Comparison of ENCODE assay signal across 9 cellular contexts in genomic region chr7:151727579-151728285, GRCh38.
DNase-seq lines count a peak whose midpoint lies in the region; ATAC-seq and TF ChIP-seq lines count a peak whose summit lies in the region.
"Had no signal": no experiment of that assay in that cellular context is flagged by ENCODE, and none has a peak within 500 bp of the region (broad histone marks: within the 10 kb centered on the region; RNA-seq: fewer than 3 reads in every experiment).

No MANE protein-coding gene starts in this region.

- H3K18ac ChIP-seq in IMR-90 (ENCODE audit: low read depth, low read length), result peak overlapping the region; percentile 43

- BruUV-seq in IMR-90 (replicated peaks; lab: Mats Ljungman, UMichigan), result no TSS peak

- H3K4me3 ChIP-seq in IMR-90 (ENCODE audit: insufficient read depth, low read depth, low read length), result no peak overlapping the region
- no peak overlapping the region for H3K4me3 ChIP-seq in psoas muscle
- H3K4me3 ChIP-seq in aorta (ENCODE audit: low read length in 2 of 2), result no peak overlapping the region

- peak overlapping the region; percentile 97 for H2BK120ac ChIP-seq in IMR-90 (ENCODE audit: low read depth, low read length)

- POLR2A ChIA-PET in IMR-90 (lab: Charles Lee; ENCODE audit: unreplicated experiment), result interaction anchor here (1.0 kb wide), 1 partner anchor 9 kb away, joined by 3 read pairs; no protein-coding TSS in a partner anchor

- no peak for TF ChIP-seq POLR2A in IMR-90 (IDR thresholded peaks at IDR 0.05; ENCODE audit: low read depth, low read length)

- TF ChIP-seq CTCF in IMR-90 (conservative IDR thresholded peaks at IDR 0.05; ENCODE audit: low read depth, low read length) (0 out of 2 replicates have a peak, but pooled peaks have one; percentile 11), psoas muscle (IDR thresholded peaks at IDR 0.05) (no peak)

- H3K27me3 ChIP-seq in IMR-90 (ENCODE audit: control insufficient read depth, insufficient read depth, low read length), result no peaks in the 10 kb centered on the region
- no peaks in the 10 kb centered on the region for H3K27me3 ChIP-seq in psoas muscle (ENCODE audit: insufficient read depth in 3 of 3, low read length in 2 of 3)
- no peaks in the 10 kb centered on the region for H3K27me3 ChIP-seq in aorta (ENCODE audit: control insufficient read depth in 1 of 2, insufficient read depth in 2 of 2, low read length in 1 of 2)

- H2BK20ac ChIP-seq in IMR-90 (ENCODE audit: low read depth, low read length), result peak overlapping the region; percentile 88

- H3K9ac ChIP-seq in IMR-90 (ENCODE audit: low read depth, low read length), result peak overlapping the region; percentile 9

- H3K9me3 ChIP-seq in IMR-90 (ENCODE audit: control insufficient read depth, insufficient read depth, low read length), result no peaks in the 10 kb centered on the region
- H3K9me3 ChIP-seq in psoas muscle, result no peaks in the 10 kb centered on the region
- H3K9me3 ChIP-seq in aorta (ENCODE audit: control insufficient read depth, low read length), result no peaks in the 10 kb centered on the region

- H3K4ac ChIP-seq in IMR-90 (ENCODE audit: low read depth, low read length), result peak overlapping the region; percentile 89

- H3K9me1 ChIP-seq in IMR-90 (ENCODE audit: insufficient read depth, low read length), result peaks cover 14% of the 10 kb centered on the region

- peak; percentile 33 for DNase-seq in NK-92 treated with Interleukin-12 subunit alpha and Interleukin-12 subunit beta, amount 100 ng/mL, for 24 hours (lab: John Stamatoyannopoulos, UW)
- DNase-seq in NK-92 (lab: John Stamatoyannopoulos, UW; ENCODE audit: unreplicated experiment) (no peak), IMR-90 (peak; percentile 97), fibroblast of peridontal ligament (ENCODE audit: extremely low read depth) (peak; percentile 94), psoas muscle (peak; percentile 85 to 89), aorta (peak; percentile 91 to 94)
- DNase-seq in activated CD4-positive, alpha-beta T cell treated with anti-CD3 and anti-CD28 coated beads, Interleukin-2, amount 50 U/mL, for 4 hours, result peak; percentile 24 to 31

- peak; percentile 9; the same call in 1 of the 2 replicates for TF ChIP-seq RAD21 in IMR-90 (IDR thresholded peaks at IDR 0.05; ENCODE audit: low read length)

- H3K4me1 ChIP-seq in IMR-90 (ENCODE audit: control insufficient read depth, insufficient read depth, low read length) (peaks cover 15% of the 10 kb centered on the region), psoas muscle (peaks cover 19% of the 10 kb centered on the region), aorta (ENCODE audit: control insufficient read depth in 1 of 2, insufficient read depth in 2 of 2, low read length in 2 of 2) (peaks cover 0 to 4% of the 10 kb centered on the region in 2 donors)

- peak overlapping the region; percentile 69 for H2BK5ac ChIP-seq in IMR-90 (ENCODE audit: low read depth, low read length, poor library complexity, severe bottlenecking)

- peak overlapping the region; percentile 90 for H2AFZ ChIP-seq in IMR-90 (replicated peaks; ENCODE audit: low read length, poor library complexity)

- H3K36me3 ChIP-seq in IMR-90 (ENCODE audit: control insufficient read depth, insufficient read depth, low read length), result no peaks in the 10 kb centered on the region
- H3K36me3 ChIP-seq in psoas muscle (ENCODE audit: insufficient read depth in 1 of 2, low read depth in 1 of 2), result no peaks in the 10 kb centered on the region
- H3K36me3 ChIP-seq in aorta (ENCODE audit: control insufficient read depth in 1 of 2, insufficient read depth in 2 of 2, low read length in 1 of 2), result no peaks in the 10 kb centered on the region

- H2AK5ac ChIP-seq in IMR-90 (ENCODE audit: low read depth, low read length), result peak overlapping the region; percentile 95

- CTCF ChIA-PET in IMR-90 (lab: Yijun Ruan, JAX), result interaction anchor here (0.6 to 0.8 kb wide), 2 partner anchors 158 to 164 kb away, joined by 3 read pairs; no protein-coding TSS in a partner anchor

- no peaks in the 10 kb centered on the region for H4K20me1 ChIP-seq in IMR-90 (ENCODE audit: insufficient read depth, low read length)

- H3K79me1 ChIP-seq in IMR-90 (ENCODE audit: low read depth in 1 of 2, low read length in 2 of 2), result peaks cover 0 to 17% of the 10 kb centered on the region in 2 experiments; a peak in 1 of 4 replicates

- 0 out of 2 replicates have a peak overlapping the region, but pooled peaks have one; percentile 13 for H3K4me2 ChIP-seq in IMR-90 (ENCODE audit: low read depth, low read length)

- peak overlapping the region; percentile 75 for H3K23ac ChIP-seq in IMR-90 (ENCODE audit: low read depth, low read length)

- dilution Hi-C loops in IMR-90 (cut with HindIII; ENCODE audit: low sequenced_read_pairs, unreplicated experiment), result no loop called here

- 41% methylated on average over 7 of the region's 18 CpGs; no CpG with 5 or more reads in 1 of the 2 experiments for WGBS in IMR-90 (ENCODE audit: extremely low coverage in 2 of 2, insufficient read length in 1 of 2), 2 experiments
- WGBS in psoas muscle, 3 donors, result 53 to 62% (median 57%) methylated on average over 17 to 18 of the region's 18 CpGs
- WGBS in aorta, 2 donors, result 51 to 57% methylated on average over 18 of the region's 18 CpGs

- intact Hi-C loops in IMR-90 (cut with micrococcal nuclease), result no loop called here
- intact Hi-C loops in psoas muscle (cut with DNase I), result no loop called here
- intact Hi-C loops in aorta (cut with DNase I), result no loop called here

- peak overlapping the region; percentile 90 for H3K14ac ChIP-seq in IMR-90 (replicated peaks; ENCODE audit: low read depth, low read length)

- peak overlapping the region; percentile 52; the same call in 1 of the 2 replicates for H3K56ac ChIP-seq in IMR-90 (ENCODE audit: extremely low read depth, insufficient read depth, low read length)

- H4K91ac ChIP-seq in IMR-90 (ENCODE audit: insufficient read depth, low read depth, low read length), result peak overlapping the region; percentile 93

- peak overlapping the region; percentile 51 for H4K5ac ChIP-seq in IMR-90 (ENCODE audit: low read depth, low read length)

- in situ Hi-C loops in IMR-90 (cut with MboI; ENCODE audit: low sequenced_read_pairs), result no loop called here

- H2BK15ac ChIP-seq in IMR-90 (ENCODE audit: low read depth, low read length), result peak overlapping the region; percentile 86; the same call in 2 of the 3 replicates

- peak overlapping the region; percentile 62 to 82 for H4K8ac ChIP-seq in IMR-90 (ENCODE audit: low read depth in 2 of 2, low read length in 2 of 2)

- H2AK9ac ChIP-seq in IMR-90 (replicated peaks; ENCODE audit: low read depth, low read length, poor library complexity), result peak overlapping the region; percentile 89

- ATAC-seq in IMR-90 (ENCODE audit: low read depth) (peak; percentile 98), psoas muscle (peak; percentile 55 to 79 (median 77)), aorta (ENCODE audit: low FRiP score) (peak; percentile 86), GM19395 (IDR thresholded peaks at IDR 0.05; ENCODE audit: unreplicated experiment) (no peak)

- H3K27ac ChIP-seq in IMR-90 (ENCODE audit: insufficient read depth, low read length) (peak overlapping the region; percentile 65), psoas muscle (no peak overlapping the region), aorta (ENCODE audit: low read depth in 1 of 2, low read length in 2 of 2) (no peak overlapping the region)
- H3K27ac ChIP-seq: C4-2B had no signal

TF ChIP-seq in IMR-90, 13 proteins besides CTCF, POLR2A, EP300 and RAD21:
- TF ChIP-seq, protein P1, sequence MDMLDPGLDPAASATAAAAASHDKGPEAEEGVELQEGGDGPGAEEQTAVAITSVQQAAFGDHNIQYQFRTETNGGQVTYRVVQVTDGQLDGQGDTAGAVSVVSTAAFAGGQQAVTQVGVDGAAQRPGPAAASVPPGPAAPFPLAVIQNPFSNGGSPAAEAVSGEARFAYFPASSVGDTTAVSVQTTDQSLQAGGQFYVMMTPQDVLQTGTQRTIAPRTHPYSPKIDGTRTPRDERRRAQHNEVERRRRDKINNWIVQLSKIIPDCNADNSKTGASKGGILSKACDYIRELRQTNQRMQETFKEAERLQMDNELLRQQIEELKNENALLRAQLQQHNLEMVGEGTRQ (IDR thresholded peaks at IDR 0.05; ENCODE audit: low read depth, low read length), result no peak
- TF ChIP-seq CEBPB (IDR thresholded peaks at IDR 0.05; ENCODE audit: low read depth, low read length) (no peak), BHLHE40 (IDR thresholded peaks at IDR 0.05; ENCODE audit: low read depth, low read length) (peak; percentile 59; the same call in 1 of the 2 replicates), MAFK (IDR thresholded peaks at IDR 0.05; ENCODE audit: low read depth, low read length) (peak; percentile 54; the same call in 1 of the 2 replicates), NFE2L2 (IDR thresholded peaks at IDR 0.05; ENCODE audit: low read depth, low read length) (peak; percentile 8; the same call in 1 of the 2 replicates), MXI1 (IDR thresholded peaks at IDR 0.05; ENCODE audit: borderline replicate concordance, low read depth, low read length) (peak; percentile 85), RCOR1 (IDR thresholded peaks at IDR 0.05; ENCODE audit: insufficient replicate concordance, low read length) (peak; percentile 70), SMC3 (IDR thresholded peaks at IDR 0.05; ENCODE audit: low read depth, low read length) (no peak; the same call in 1 of the 2 replicates), FOS (IDR thresholded peaks at IDR 0.05; ENCODE audit: low read depth, low read length) (peak; percentile 97), CHD1 (IDR thresholded peaks at IDR 0.05; ENCODE audit: low read depth, low read length) (no peak), RFX5 (IDR thresholded peaks at IDR 0.05; ENCODE audit: low read depth, low read length) (no peak), MAZ (IDR thresholded peaks at IDR 0.05; ENCODE audit: borderline replicate concordance, low read depth, low read length) (peak; percentile 65; the same call in 1 of the 2 replicates)
- TF ChIP-seq, protein P2, sequence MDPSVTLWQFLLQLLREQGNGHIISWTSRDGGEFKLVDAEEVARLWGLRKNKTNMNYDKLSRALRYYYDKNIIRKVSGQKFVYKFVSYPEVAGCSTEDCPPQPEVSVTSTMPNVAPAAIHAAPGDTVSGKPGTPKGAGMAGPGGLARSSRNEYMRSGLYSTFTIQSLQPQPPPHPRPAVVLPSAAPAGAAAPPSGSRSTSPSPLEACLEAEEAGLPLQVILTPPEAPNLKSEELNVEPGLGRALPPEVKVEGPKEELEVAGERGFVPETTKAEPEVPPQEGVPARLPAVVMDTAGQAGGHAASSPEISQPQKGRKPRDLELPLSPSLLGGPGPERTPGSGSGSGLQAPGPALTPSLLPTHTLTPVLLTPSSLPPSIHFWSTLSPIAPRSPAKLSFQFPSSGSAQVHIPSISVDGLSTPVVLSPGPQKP (IDR thresholded peaks at IDR 0.05; ENCODE audit: borderline replicate concordance, low read depth, low read length), result no peak
TF ChIP-seq in IMR-90: peak in this region for 7.
